ENCODE assay signal across 1 cellular context in the genomic region with DNA sequence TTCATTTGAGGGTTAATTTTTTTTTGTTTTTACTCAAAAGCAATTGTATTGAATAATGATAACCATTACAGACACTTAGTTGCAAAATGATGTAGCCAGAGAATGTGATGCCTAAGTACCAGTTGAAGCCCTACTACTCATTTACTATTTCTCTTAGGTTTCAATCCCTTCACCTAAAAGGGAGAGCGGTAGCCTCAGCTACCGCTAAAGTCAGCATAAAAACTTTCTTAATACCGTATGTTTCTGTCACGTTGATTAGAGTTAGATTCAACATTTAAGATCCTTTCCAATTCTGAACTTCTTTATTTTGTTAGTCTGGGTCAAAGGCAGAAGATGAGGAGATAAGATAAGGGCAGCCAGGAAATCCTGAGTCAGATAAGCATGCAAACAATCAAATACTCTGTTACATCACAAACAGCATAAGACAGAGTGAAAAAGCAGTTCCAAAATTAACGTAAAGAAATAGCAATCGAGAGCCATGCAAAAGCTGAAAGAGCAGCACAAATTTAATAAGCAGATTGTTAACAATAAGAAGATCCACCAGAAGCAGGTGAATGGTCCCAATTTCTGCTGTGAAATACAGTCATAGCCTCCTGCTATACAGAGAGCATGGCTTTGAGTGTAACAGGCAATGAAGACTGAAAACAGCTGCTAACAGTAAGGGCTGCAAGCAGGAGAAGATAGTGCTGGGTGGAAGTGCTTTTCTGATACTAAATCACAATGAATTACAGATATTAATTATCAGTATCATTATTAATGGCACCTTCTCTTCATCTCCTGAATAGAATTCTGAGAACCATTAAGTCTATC.
TF ChIP-seq lines count a peak whose summit lies in the region.

No MANE protein-coding gene starts in this region.

TF ChIP-seq in SK-N-SH, 30 proteins besides CTCF, POLR2A, EP300 and RAD21 (continued from another document):
- TF ChIP-seq, protein P1, sequence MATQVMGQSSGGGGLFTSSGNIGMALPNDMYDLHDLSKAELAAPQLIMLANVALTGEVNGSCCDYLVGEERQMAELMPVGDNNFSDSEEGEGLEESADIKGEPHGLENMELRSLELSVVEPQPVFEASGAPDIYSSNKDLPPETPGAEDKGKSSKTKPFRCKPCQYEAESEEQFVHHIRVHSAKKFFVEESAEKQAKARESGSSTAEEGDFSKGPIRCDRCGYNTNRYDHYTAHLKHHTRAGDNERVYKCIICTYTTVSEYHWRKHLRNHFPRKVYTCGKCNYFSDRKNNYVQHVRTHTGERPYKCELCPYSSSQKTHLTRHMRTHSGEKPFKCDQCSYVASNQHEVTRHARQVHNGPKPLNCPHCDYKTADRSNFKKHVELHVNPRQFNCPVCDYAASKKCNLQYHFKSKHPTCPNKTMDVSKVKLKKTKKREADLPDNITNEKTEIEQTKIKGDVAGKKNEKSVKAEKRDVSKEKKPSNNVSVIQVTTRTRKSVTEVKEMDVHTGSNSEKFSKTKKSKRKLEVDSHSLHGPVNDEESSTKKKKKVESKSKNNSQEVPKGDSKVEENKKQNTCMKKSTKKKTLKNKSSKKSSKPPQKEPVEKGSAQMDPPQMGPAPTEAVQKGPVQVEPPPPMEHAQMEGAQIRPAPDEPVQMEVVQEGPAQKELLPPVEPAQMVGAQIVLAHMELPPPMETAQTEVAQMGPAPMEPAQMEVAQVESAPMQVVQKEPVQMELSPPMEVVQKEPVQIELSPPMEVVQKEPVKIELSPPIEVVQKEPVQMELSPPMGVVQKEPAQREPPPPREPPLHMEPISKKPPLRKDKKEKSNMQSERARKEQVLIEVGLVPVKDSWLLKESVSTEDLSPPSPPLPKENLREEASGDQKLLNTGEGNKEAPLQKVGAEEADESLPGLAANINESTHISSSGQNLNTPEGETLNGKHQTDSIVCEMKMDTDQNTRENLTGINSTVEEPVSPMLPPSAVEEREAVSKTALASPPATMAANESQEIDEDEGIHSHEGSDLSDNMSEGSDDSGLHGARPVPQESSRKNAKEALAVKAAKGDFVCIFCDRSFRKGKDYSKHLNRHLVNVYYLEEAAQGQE (IDR thresholded peaks at IDR 0.05; ENCODE audit: low read depth, low read length) = no peak
- TF ChIP-seq ELF1 (IDR thresholded peaks at IDR 0.05) = no peak
- no peak for TF ChIP-seq TEAD4 (IDR thresholded peaks at IDR 0.05; ENCODE audit: borderline replicate concordance, insufficient read depth)
- no peak for TF ChIP-seq JUND (IDR thresholded peaks at IDR 0.05)
- TF ChIP-seq POLR2AphosphoS5 (IDR thresholded peaks at IDR 0.05; ENCODE audit: low read depth, low read length) = no peak
- no peak for TF ChIP-seq NRF1 (IDR thresholded peaks at IDR 0.05; ENCODE audit: low read depth, low read length)
- no peak for TF ChIP-seq TAF1 (IDR thresholded peaks at IDR 0.05; ENCODE audit: borderline replicate concordance, low read depth, low read length)
